Comparison of ENCODE assay signal across 1 cellular context in the genomic region with DNA sequence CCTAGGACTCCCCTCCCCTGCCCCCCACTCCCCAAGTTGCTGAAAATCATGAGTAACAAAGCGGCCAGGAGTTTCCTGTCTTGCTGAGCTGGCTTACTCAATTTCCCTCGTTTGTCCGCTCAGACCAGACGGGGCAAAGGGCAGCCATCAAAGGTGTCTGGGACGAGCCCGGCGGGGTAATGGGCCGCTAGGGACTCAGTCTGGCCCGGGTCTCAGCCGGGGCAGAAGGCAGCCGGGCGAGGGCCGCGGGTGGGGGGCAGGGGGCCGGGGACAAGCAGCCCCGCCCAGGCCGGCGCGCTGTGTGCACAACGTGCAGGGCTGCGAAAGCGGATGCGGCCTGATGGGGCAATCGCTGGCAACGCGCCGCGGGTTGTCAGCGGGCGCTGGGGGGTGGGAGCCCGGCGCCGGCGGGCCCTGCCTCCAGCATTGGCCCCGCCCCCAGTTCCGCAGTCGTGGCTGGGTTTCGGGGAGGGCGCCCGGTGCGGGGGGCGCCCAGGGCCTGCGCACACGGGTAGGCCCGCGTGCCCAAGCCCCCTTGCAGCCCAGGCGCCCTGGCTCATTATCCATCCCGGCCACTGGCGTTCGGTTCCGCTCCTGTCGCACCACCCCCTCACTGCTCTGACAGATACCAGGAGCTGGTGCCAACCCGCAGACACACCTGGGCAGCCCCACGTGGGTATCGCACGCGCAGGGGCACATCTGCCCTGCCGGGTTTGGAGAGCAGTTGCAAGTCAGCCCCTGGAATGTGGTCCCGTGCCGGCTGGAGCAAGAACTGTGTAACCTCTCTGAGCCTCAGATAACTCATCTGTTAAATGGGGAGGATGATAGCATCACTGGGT.
TF ChIP-seq lines count a peak whose summit lies in the region.

No MANE protein-coding gene starts in this region.

TF ChIP-seq in GM12878, 131 proteins besides CTCF, POLR2A, EP300 and RAD21 (continues in another document):
- TF ChIP-seq RCOR1 (conservative IDR thresholded peaks at IDR 0.05; ENCODE audit: low read depth, low read length) = 0 out of 2 replicates have a peak, but pooled peaks have one; percentile 37
- TF ChIP-seq, protein P1, sequence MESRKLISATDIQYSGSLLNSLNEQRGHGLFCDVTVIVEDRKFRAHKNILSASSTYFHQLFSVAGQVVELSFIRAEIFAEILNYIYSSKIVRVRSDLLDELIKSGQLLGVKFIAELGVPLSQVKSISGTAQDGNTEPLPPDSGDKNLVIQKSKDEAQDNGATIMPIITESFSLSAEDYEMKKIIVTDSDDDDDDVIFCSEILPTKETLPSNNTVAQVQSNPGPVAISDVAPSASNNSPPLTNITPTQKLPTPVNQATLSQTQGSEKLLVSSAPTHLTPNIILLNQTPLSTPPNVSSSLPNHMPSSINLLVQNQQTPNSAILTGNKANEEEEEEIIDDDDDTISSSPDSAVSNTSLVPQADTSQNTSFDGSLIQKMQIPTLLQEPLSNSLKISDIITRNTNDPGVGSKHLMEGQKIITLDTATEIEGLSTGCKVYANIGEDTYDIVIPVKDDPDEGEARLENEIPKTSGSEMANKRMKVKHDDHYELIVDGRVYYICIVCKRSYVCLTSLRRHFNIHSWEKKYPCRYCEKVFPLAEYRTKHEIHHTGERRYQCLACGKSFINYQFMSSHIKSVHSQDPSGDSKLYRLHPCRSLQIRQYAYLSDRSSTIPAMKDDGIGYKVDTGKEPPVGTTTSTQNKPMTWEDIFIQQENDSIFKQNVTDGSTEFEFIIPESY (IDR thresholded peaks at IDR 0.05) = no peak
- peak; percentile 82; the same call in 1 of the 2 replicates for TF ChIP-seq ZNF217 (IDR thresholded peaks at IDR 0.05)
- peak; percentile 70; the same call in 1 of the 2 replicates for TF ChIP-seq PAX5 (IDR thresholded peaks at IDR 0.05; ENCODE audit: borderline replicate concordance, low read depth, low read length)
- TF ChIP-seq CBX5 (IDR thresholded peaks at IDR 0.05; ENCODE audit: low read depth) = no peak
- TF ChIP-seq CREM (IDR thresholded peaks at IDR 0.05; ENCODE audit: low read depth) = no peak
- TF ChIP-seq, protein P2, sequence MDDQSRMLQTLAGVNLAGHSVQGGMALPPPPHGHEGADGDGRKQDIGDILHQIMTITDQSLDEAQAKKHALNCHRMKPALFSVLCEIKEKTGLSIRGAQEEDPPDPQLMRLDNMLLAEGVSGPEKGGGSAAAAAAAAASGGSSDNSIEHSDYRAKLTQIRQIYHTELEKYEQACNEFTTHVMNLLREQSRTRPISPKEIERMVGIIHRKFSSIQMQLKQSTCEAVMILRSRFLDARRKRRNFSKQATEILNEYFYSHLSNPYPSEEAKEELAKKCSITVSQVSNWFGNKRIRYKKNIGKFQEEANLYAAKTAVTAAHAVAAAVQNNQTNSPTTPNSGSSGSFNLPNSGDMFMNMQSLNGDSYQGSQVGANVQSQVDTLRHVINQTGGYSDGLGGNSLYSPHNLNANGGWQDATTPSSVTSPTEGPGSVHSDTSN (IDR thresholded peaks at IDR 0.05; ENCODE audit: insufficient replicate concordance, low read depth, low read length) = peak; percentile 5
- TF ChIP-seq CHD2 (IDR thresholded peaks at IDR 0.05; ENCODE audit: borderline replicate concordance, low read depth, low read length) = peak; percentile 77
- 0 out of 2 replicates have a peak, but pooled peaks have one; percentile 33 for TF ChIP-seq CHD1 (IDR thresholded peaks at IDR 0.05; ENCODE audit: low read depth, low read length)
- TF ChIP-seq STAT1 (conservative IDR thresholded peaks at IDR 0.05) = no peak
- TF ChIP-seq, protein P3, sequence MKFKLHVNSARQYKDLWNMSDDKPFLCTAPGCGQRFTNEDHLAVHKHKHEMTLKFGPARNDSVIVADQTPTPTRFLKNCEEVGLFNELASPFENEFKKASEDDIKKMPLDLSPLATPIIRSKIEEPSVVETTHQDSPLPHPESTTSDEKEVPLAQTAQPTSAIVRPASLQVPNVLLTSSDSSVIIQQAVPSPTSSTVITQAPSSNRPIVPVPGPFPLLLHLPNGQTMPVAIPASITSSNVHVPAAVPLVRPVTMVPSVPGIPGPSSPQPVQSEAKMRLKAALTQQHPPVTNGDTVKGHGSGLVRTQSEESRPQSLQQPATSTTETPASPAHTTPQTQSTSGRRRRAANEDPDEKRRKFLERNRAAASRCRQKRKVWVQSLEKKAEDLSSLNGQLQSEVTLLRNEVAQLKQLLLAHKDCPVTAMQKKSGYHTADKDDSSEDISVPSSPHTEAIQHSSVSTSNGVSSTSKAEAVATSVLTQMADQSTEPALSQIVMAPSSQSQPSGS (IDR thresholded peaks at IDR 0.05; ENCODE audit: low read length) = no peak
- TF ChIP-seq, protein P4, sequence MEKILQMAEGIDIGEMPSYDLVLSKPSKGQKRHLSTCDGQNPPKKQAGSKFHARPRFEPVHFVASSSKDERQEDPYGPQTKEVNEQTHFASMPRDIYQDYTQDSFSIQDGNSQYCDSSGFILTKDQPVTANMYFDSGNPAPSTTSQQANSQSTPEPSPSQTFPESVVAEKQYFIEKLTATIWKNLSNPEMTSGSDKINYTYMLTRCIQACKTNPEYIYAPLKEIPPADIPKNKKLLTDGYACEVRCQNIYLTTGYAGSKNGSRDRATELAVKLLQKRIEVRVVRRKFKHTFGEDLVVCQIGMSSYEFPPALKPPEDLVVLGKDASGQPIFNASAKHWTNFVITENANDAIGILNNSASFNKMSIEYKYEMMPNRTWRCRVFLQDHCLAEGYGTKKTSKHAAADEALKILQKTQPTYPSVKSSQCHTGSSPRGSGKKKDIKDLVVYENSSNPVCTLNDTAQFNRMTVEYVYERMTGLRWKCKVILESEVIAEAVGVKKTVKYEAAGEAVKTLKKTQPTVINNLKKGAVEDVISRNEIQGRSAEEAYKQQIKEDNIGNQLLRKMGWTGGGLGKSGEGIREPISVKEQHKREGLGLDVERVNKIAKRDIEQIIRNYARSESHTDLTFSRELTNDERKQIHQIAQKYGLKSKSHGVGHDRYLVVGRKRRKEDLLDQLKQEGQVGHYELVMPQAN (conservative IDR thresholded peaks at IDR 0.05) = no peak; the same call in 1 of the 2 replicates
- 0 out of 2 replicates have a peak, but pooled peaks have one; percentile 65 for TF ChIP-seq POLR2AphosphoS2 (IDR thresholded peaks at IDR 0.05; ENCODE audit: low read depth, low read length)
- TF ChIP-seq RBBP5 (conservative IDR thresholded peaks at IDR 0.05) = no peak
- no peak for TF ChIP-seq WRNIP1 (IDR thresholded peaks at IDR 0.05; ENCODE audit: borderline replicate concordance, low read depth, low read length)
- TF ChIP-seq CREB1 (IDR thresholded peaks at IDR 0.05; ENCODE audit: low read depth) = peak; percentile 63
- TF ChIP-seq YBX1 (IDR thresholded peaks at IDR 0.05) = no peak
- peak; percentile 86; the same call in 1 of the 2 replicates for TF ChIP-seq ZNF207 (IDR thresholded peaks at IDR 0.05; ENCODE audit: borderline replicate concordance)
- peak; percentile 94 for TF ChIP-seq TCF3 (IDR thresholded peaks at IDR 0.05; ENCODE audit: borderline replicate concordance, insufficient read depth, low read depth, low read length)
- TF ChIP-seq, protein P5, sequence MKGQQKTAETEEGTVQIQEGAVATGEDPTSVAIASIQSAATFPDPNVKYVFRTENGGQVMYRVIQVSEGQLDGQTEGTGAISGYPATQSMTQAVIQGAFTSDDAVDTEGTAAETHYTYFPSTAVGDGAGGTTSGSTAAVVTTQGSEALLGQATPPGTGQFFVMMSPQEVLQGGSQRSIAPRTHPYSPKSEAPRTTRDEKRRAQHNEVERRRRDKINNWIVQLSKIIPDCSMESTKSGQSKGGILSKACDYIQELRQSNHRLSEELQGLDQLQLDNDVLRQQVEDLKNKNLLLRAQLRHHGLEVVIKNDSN (IDR thresholded peaks at IDR 0.05; ENCODE audit: borderline replicate concordance, extremely low read length, insufficient read depth, low read depth, low read length) = peak; percentile 61
- peak; percentile 45 for TF ChIP-seq SPI1 (IDR thresholded peaks at IDR 0.05; ENCODE audit: borderline replicate concordance, insufficient read depth, low read depth, low read length)
- no peak for TF ChIP-seq NR2C2 (IDR thresholded peaks at IDR 0.05; ENCODE audit: borderline replicate concordance, control insufficient read depth, insufficient read length, low read depth)
- TF ChIP-seq MXI1 (IDR thresholded peaks at IDR 0.05; ENCODE audit: low read depth, low read length) = peak; percentile 37; the same call in 1 of the 2 replicates
- no peak; a peak in 1 of 3 replicates for TF ChIP-seq EGR1 (IDR thresholded peaks at IDR 0.05; ENCODE audit: borderline replicate concordance in 1 of 2, low read depth in 2 of 2, low read length in 2 of 2)
- peak; percentile 60; the same call in 1 of the 2 replicates for TF ChIP-seq ZNF24 (IDR thresholded peaks at IDR 0.05)
- TF ChIP-seq BRCA1 (IDR thresholded peaks at IDR 0.05; ENCODE audit: low read depth, low read length) = no peak
- TF ChIP-seq, protein P6, sequence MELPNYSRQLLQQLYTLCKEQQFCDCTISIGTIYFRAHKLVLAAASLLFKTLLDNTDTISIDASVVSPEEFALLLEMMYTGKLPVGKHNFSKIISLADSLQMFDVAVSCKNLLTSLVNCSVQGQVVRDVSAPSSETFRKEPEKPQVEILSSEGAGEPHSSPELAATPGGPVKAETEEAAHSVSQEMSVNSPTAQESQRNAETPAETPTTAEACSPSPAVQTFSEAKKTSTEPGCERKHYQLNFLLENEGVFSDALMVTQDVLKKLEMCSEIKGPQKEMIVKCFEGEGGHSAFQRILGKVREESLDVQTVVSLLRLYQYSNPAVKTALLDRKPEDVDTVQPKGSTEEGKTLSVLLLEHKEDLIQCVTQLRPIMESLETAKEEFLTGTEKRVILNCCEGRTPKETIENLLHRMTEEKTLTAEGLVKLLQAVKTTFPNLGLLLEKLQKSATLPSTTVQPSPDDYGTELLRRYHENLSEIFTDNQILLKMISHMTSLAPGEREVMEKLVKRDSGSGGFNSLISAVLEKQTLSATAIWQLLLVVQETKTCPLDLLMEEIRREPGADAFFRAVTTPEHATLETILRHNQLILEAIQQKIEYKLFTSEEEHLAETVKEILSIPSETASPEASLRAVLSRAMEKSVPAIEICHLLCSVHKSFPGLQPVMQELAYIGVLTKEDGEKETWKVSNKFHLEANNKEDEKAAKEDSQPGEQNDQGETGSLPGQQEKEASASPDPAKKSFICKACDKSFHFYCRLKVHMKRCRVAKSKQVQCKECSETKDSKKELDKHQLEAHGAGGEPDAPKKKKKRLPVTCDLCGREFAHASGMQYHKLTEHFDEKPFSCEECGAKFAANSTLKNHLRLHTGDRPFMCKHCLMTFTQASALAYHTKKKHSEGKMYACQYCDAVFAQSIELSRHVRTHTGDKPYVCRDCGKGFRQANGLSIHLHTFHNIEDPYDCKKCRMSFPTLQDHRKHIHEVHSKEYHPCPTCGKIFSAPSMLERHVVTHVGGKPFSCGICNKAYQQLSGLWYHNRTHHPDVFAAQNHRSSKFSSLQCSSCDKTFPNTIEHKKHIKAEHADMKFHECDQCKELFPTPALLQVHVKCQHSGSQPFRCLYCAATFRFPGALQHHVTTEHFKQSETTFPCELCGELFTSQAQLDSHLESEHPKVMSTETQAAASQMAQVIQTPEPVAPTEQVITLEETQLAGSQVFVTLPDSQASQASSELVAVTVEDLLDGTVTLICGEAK (IDR thresholded peaks at IDR 0.05; ENCODE audit: borderline replicate concordance) = no peak
- TF ChIP-seq, protein P7, sequence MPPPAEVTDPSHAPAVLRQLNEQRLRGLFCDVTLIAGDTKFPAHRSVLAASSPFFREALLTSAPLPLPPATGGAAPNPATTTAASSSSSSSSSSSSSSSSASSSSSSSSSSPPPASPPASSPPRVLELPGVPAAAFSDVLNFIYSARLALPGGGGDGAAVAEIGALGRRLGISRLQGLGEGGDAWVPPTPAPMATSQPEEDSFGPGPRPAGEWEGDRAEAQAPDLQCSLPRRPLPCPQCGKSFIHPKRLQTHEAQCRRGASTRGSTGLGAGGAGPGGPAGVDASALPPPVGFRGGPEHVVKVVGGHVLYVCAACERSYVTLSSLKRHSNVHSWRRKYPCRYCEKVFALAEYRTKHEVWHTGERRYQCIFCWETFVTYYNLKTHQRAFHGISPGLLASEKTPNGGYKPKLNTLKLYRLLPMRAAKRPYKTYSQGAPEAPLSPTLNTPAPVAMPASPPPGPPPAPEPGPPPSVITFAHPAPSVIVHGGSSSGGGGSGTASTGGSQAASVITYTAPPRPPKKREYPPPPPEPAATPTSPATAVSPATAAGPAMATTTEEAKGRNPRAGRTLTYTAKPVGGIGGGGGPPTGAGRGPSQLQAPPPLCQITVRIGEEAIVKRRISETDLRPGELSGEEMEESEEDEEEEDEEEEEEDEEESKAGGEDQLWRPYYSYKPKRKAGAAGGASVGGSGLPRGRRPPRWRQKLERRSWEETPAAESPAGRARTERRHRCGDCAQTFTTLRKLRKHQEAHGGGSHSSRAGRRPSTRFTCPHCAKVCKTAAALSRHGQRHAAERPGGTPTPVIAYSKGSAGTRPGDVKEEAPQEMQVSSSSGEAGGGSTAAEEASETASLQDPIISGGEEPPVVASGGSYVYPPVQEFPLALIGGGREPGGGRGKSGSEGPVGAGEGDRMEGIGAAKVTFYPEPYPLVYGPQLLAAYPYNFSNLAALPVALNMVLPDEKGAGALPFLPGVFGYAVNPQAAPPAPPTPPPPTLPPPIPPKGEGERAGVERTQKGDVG (CRISPR knock-in tag; IDR thresholded peaks at IDR 0.05) = no peak
- no peak for TF ChIP-seq TARDBP (IDR thresholded peaks at IDR 0.05; ENCODE audit: borderline replicate concordance)
- TF ChIP-seq, protein P8, sequence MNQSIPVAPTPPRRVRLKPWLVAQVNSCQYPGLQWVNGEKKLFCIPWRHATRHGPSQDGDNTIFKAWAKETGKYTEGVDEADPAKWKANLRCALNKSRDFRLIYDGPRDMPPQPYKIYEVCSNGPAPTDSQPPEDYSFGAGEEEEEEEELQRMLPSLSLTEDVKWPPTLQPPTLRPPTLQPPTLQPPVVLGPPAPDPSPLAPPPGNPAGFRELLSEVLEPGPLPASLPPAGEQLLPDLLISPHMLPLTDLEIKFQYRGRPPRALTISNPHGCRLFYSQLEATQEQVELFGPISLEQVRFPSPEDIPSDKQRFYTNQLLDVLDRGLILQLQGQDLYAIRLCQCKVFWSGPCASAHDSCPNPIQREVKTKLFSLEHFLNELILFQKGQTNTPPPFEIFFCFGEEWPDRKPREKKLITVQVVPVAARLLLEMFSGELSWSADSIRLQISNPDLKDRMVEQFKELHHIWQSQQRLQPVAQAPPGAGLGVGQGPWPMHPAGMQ (IDR thresholded peaks at IDR 0.05; ENCODE audit: borderline replicate concordance) = no peak
- TF ChIP-seq IKZF1 (conservative IDR thresholded peaks at IDR 0.05) = peak; percentile 89
- TF ChIP-seq ASH2L (IDR thresholded peaks at IDR 0.05; ENCODE audit: borderline replicate concordance, low read depth) = no peak
- TF ChIP-seq IRF4 (IDR thresholded peaks at IDR 0.05; ENCODE audit: low read depth, low read length) = peak; percentile 9; the same call in 1 of the 2 replicates
- no peak for TF ChIP-seq MTA2 (IDR thresholded peaks at IDR 0.05; ENCODE audit: low read depth)
- peak; percentile 79 for TF ChIP-seq HDAC6 (IDR thresholded peaks at IDR 0.05; ENCODE audit: unreplicated experiment)
